19 cellular contexts compared by ENCODE assay signal in genomic region chr1:192724670-192725069, GRCh38.
DNase-seq lines count a peak whose midpoint lies in the region; ATAC-seq, FAIRE-seq and TF ChIP-seq lines count a peak whose summit lies in the region.
"Had no signal": no experiment of that assay in that cellular context is flagged by ENCODE, and none has a peak within 500 bp of the region (broad histone marks: within the 10 kb centered on the region; RNA-seq: fewer than 3 reads in every experiment).

No MANE protein-coding gene starts in this region.

- H3K9me3 ChIP-seq in keratinocyte (ENCODE audit: control insufficient read depth, low read depth, low read length), result no peaks in the 10 kb centered on the region
- no peaks in the 10 kb centered on the region for H3K9me3 ChIP-seq in CD4-positive, alpha-beta memory T cell (ENCODE audit: control insufficient read depth in 1 of 2, low read length in 2 of 2)
- H3K9me3 ChIP-seq: sigmoid colon had no signal

- no peaks in the 10 kb centered on the region for H3K36me3 Mint-ChIP-seq in CD4-positive, alpha-beta memory T cell
- H3K36me3 Mint-ChIP-seq in stimulated activated memory B cell treated with anti-CD40 and anti-IgM and Interleukin-4, amounts not matched to agents 10 μg/mL and 1 μg/mL and 100 μg/mL, for 72 hours, result no peaks in the 10 kb centered on the region

- H3K27me3 Mint-ChIP-seq in CD4-positive, alpha-beta memory T cell, result peaks cover 2 to 7% of the 10 kb centered on the region in 2 donors
- H3K27me3 Mint-ChIP-seq in stimulated activated memory B cell treated with anti-CD40 and anti-IgM and Interleukin-4, amounts not matched to agents 10 μg/mL and 1 μg/mL and 100 μg/mL, for 72 hours, result no peaks in the 10 kb centered on the region

- no peaks in the 10 kb centered on the region for H3K9me1 ChIP-seq in keratinocyte (ENCODE audit: control insufficient read depth, extremely low read depth, insufficient read depth, low read length)

- H3K9ac ChIP-seq in keratinocyte (ENCODE audit: control insufficient read depth, extremely low read depth, insufficient read depth, low read length), result no peak overlapping the region

- intact Hi-C loops in CD4-positive, alpha-beta memory T cell (cut with micrococcal nuclease), result no loop called here

- CTCF ChIA-PET in CD4-positive, alpha-beta memory T cell (lab: Charles Lee; ENCODE audit: partially characterized antibody), result no interaction called here

- peak; percentile 54 for DNase-seq in COLO829 (ENCODE audit: low spot score)
- DNase-seq in HT1080 (ENCODE audit: low read depth), result peak; percentile 38
- peak; percentile 43 for DNase-seq in astrocyte of the cerebellum (ENCODE audit: low read depth)
- peak; percentile 49 for DNase-seq in keratinocyte (ENCODE audit: low read depth, low spot score)
- DNase-seq in CD4-positive, alpha-beta memory T cell, result no peak
- no peak for DNase-seq in NCI-H345 (lab: John Stamatoyannopoulos, UW)
- no peak for DNase-seq in SHP77 (lab: John Stamatoyannopoulos, UW)
- DNase-seq: activated CD4-positive, alpha-beta T cell treated with anti-CD3 and anti-CD28 coated beads for 1 hour; dermis blood vessel endothelial cell; esophagus squamous epithelium; KG1; left lung; nucleus accumbens; SHP77 treated with DMSO at 0.1 percent for 48 hours; sigmoid colon; stimulated activated CD4-positive, alpha-beta T cell treated with anti-CD3 and anti-CD28 coated beads, Interleukin-4, amount 100 ng/mL, for 24 hours; stimulated activated CD8-positive, alpha-beta memory T cell treated with anti-CD3 and anti-CD28 coated beads, Interleukin-4, amount 100 ng/mL, for 48 hours had no signal

- H2AFZ ChIP-seq in keratinocyte (ENCODE audit: control insufficient read depth, low read length), result no peak overlapping the region

- no peaks in the 10 kb centered on the region for H3K36me3 ChIP-seq in keratinocyte (ENCODE audit: control insufficient read depth in 2 of 2, extremely low read depth in 1 of 2, insufficient read depth in 2 of 2, low read length in 2 of 2)
- no peaks in the 10 kb centered on the region for H3K36me3 ChIP-seq in CD4-positive, alpha-beta memory T cell (ENCODE audit: insufficient read depth, low read length)
- H3K36me3 ChIP-seq: esophagus squamous epithelium, left lung, sigmoid colon had no signal

- TF ChIP-seq CTCF in astrocyte of the cerebellum (IDR thresholded peaks at IDR 0.05; ENCODE audit: low read depth, low read length, missing control alignments), result no peak
- TF ChIP-seq CTCF in keratinocyte (optimal IDR thresholded peaks at IDR 0.05 in 1 of 3, IDR thresholded peaks at IDR 0.05 in 1 of 3, conservative IDR thresholded peaks at IDR 0.05 in 1 of 3; ENCODE audit: extremely low read depth in 1 of 3, insufficient read depth in 2 of 3, low read length in 3 of 3), result no peak

- no peaks in the 10 kb centered on the region for H3K4me1 Mint-ChIP-seq in CD4-positive, alpha-beta memory T cell
- H3K4me1 Mint-ChIP-seq in stimulated activated memory B cell treated with anti-CD40 and anti-IgM and Interleukin-4, amounts not matched to agents 10 μg/mL and 1 μg/mL and 100 μg/mL, for 72 hours, result no peaks in the 10 kb centered on the region

- H4K20me1 ChIP-seq in keratinocyte (ENCODE audit: control insufficient read depth, extremely low read depth, insufficient read depth, low read length), result no peaks in the 10 kb centered on the region

- H3K27ac Mint-ChIP-seq in CD4-positive, alpha-beta memory T cell, result no peak overlapping the region
- H3K27ac Mint-ChIP-seq in stimulated activated memory B cell treated with anti-CD40 and anti-IgM and Interleukin-4, amounts not matched to agents 10 μg/mL and 1 μg/mL and 100 μg/mL, for 72 hours, result no peak overlapping the region
- H3K27ac Mint-ChIP-seq: T-helper 2 cell treated with Interferon-gamma antibody and Interleukin-4, amounts not matched to agents 5 μg/mL and 100 μg/mL, for 36 hours had no signal

- dilution Hi-C loops in keratinocyte (cut with MboI; ENCODE audit: extremely low pct_ligation_motif_present, low sequenced_read_pairs), result no loop called here

- no peak for ATAC-seq in stimulated activated memory B cell treated with anti-CD40 and anti-IgM and Interleukin-4, amounts not matched to agents 10 μg/mL and 1 μg/mL and 100 μg/mL, for 72 hours
- ATAC-seq: left lung had no signal

- H3K4me3 ChIP-seq in astrocyte of the cerebellum (ENCODE audit: low read depth, low read length) (no peak overlapping the region), keratinocyte (ENCODE audit: control insufficient read depth in 2 of 3, extremely low read depth in 1 of 3, insufficient read depth in 2 of 3, low read depth in 1 of 3, low read length in 3 of 3) (no peak overlapping the region)
- no peak overlapping the region for H3K4me3 ChIP-seq in CD4-positive, alpha-beta memory T cell (ENCODE audit: low read length in 2 of 2)
- H3K4me3 ChIP-seq: esophagus squamous epithelium, left lung, sigmoid colon had no signal

- no peak overlapping the region for H3K27ac ChIP-seq in keratinocyte (ENCODE audit: control insufficient read depth, insufficient read depth, low read length)
- no peak overlapping the region for H3K27ac ChIP-seq in CD4-positive, alpha-beta memory T cell (ENCODE audit: low read depth, low read length)
- H3K27ac ChIP-seq: esophagus squamous epithelium, left lung, sigmoid colon had no signal

- FAIRE-seq in keratinocyte (lab: Jason Lieb, UNC), result peak; percentile 93

- H3K27me3 ChIP-seq in keratinocyte (ENCODE audit: control insufficient read depth, extremely low read depth, insufficient read depth, low read length), result no peaks in the 10 kb centered on the region
- H3K27me3 ChIP-seq in CD4-positive, alpha-beta memory T cell (ENCODE audit: insufficient read depth, low read length), result no peaks in the 10 kb centered on the region
- H3K27me3 ChIP-seq: esophagus squamous epithelium, left lung, sigmoid colon had no signal

- no peak overlapping the region for H3K4me2 ChIP-seq in keratinocyte (ENCODE audit: control insufficient read depth, extremely low read depth, insufficient read depth, low read depth, low read length)

- in situ Hi-C loops in astrocyte of the cerebellum (cut with HindIII; ENCODE audit: low sequenced_read_pairs), result no loop called here

- no peak overlapping the region for H3K4me3 Mint-ChIP-seq in CD4-positive, alpha-beta memory T cell
- no peak overlapping the region for H3K4me3 Mint-ChIP-seq in stimulated activated memory B cell treated with anti-CD40 and anti-IgM and Interleukin-4, amounts not matched to agents 10 μg/mL and 1 μg/mL and 100 μg/mL, for 72 hours
- H3K4me3 Mint-ChIP-seq: T-helper 2 cell treated with Interferon-gamma antibody and Interleukin-4, amounts not matched to agents 5 μg/mL and 100 μg/mL, for 36 hours had no signal

- no peaks in the 10 kb centered on the region for H3K79me2 ChIP-seq in keratinocyte (ENCODE audit: control insufficient read depth, insufficient read depth, low read length)

- H3K4me1 ChIP-seq in keratinocyte (ENCODE audit: control insufficient read depth, extremely low read depth, insufficient read depth, low read length), result peaks cover 20% of the 10 kb centered on the region
- H3K4me1 ChIP-seq in CD4-positive, alpha-beta memory T cell (ENCODE audit: insufficient read depth, low read length), result no peaks in the 10 kb centered on the region
- H3K4me1 ChIP-seq: esophagus squamous epithelium, left lung had no signal

- H3K9me3 Mint-ChIP-seq in CD4-positive, alpha-beta memory T cell, result peaks cover 0 to 13% (median 9%) of the 10 kb centered on the region in 8 donors
- peaks cover 9% of the 10 kb centered on the region for H3K9me3 Mint-ChIP-seq in stimulated activated memory B cell treated with anti-CD40 and anti-IgM and Interleukin-4, amounts not matched to agents 10 μg/mL and 1 μg/mL and 100 μg/mL, for 72 hours
- H3K9me3 Mint-ChIP-seq: T-helper 2 cell treated with Interferon-gamma antibody and Interleukin-4, amounts not matched to agents 5 μg/mL and 100 μg/mL, for 36 hours had no signal

- POLR2A ChIA-PET in CD4-positive, alpha-beta memory T cell (lab: Charles Lee; ENCODE audit: partially characterized antibody), result no interaction called here

Comparison
In these comparisons a context has a peak if more than half of its experiments do, and no peak if none do; other contexts are left out.
1. DNase-seq: peak in COLO829 (single experiment), HT1080 (single experiment), astrocyte of the cerebellum (single experiment) and keratinocyte (single experiment); none in CD4-positive, alpha-beta memory T cell (0 of 5), NCI-H345 (single experiment) and SHP77 (0 of 2).